ENCODE assay signal across 27 cellular contexts in the genomic region with DNA sequence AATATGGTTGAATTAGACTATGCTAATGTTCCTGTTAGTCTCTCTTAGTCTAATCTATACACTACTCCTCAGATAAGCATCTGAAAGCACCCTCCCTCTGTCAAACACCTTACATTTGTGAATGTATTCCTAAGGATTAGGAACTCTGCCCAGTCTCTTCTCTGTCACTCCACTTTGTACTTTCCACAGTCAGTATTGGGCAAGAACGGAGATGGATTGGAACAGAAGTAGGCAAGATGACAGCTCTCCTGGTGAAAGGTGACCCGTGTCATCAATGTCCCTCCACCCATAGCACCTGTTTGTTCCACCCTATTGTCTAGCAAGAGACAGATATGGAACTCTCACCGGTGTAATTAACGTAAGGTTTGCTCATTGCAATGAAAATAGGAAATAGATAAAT.
"Had no signal": no experiment of that assay in that cellular context is flagged by ENCODE, and none has a peak within 500 bp of the region (broad histone marks: within the 10 kb centered on the region; RNA-seq: fewer than 3 reads in every experiment).

No MANE protein-coding gene starts in this region.

- H3K36me3 Mint-ChIP-seq: immature natural killer cell; mesothelial cell of epicardium; naive thymus-derived CD4-positive, alpha-beta T cell; natural killer cell treated with Interleukin-12 subunit alpha and Interleukin-12 subunit beta and Interleukin-15 and Interleukin-18, amount 100 ng/mL, for 72 hours; stimulated activated effector memory CD8-positive, alpha-beta T cell treated with anti-CD3 and anti-CD28 coated beads, Interleukin-12 subunit alpha, Interleukin-12 subunit beta, amount 100 ng/mL, for 72 hours; type B pancreatic cell had no signal

- H3K27ac Mint-ChIP-seq: immature natural killer cell; mesothelial cell of epicardium; naive thymus-derived CD4-positive, alpha-beta T cell; natural killer cell treated with Interleukin-12 subunit alpha and Interleukin-12 subunit beta and Interleukin-15 and Interleukin-18, amount 100 ng/mL, for 72 hours; stimulated activated effector memory CD8-positive, alpha-beta T cell treated with anti-CD3 and anti-CD28 coated beads, Interleukin-12 subunit alpha, Interleukin-12 subunit beta, amount 100 ng/mL, for 72 hours; stimulated activated naive CD8-positive, alpha-beta T cell treated with anti-CD3 and anti-CD28 coated beads, Interleukin-15, Interleukin-2, amounts not matched to agents 100 ng/mL and 50 ng/mL, for 24 hours; type B pancreatic cell had no signal

- H3K9me3 Mint-ChIP-seq: stimulated activated naive CD8-positive, alpha-beta T cell treated with anti-CD3 and anti-CD28 coated beads, Interleukin-15, Interleukin-2, amounts not matched to agents 100 ng/mL and 50 ng/mL, for 24 hours; type B pancreatic cell had no signal

- H3K4me1 ChIP-seq: pancreas, prostate gland, sigmoid colon, spleen, suprapubic skin, tibial nerve, uterus had no signal

- H3K4me3 ChIP-seq: left ventricle myocardium inferior, lung, pancreas, prostate gland, sigmoid colon, spleen, suprapubic skin, tibial nerve, uterus had no signal

- DNase-seq: hypothalamus; immature natural killer cell; kidney; left colon; left ventricle myocardium inferior; mesendoderm; naive thymus-derived CD4-positive, alpha-beta T cell; pancreas; posterior cingulate gyrus; retina; right cardiac atrium; sigmoid colon; small intestine; spleen; stimulated activated CD4-positive, alpha-beta T cell treated with anti-CD3 and anti-CD28 coated beads, Interleukin-4, amount 100 ng/mL, for 24 hours; stimulated activated naive CD4-positive, alpha-beta T cell; uterus had no signal

- ATAC-seq: left colon; naive thymus-derived CD4-positive, alpha-beta T cell; natural killer cell treated with Interleukin-12 subunit alpha and Interleukin-12 subunit beta and Interleukin-15 and Interleukin-18, amount 100 ng/mL, for 72 hours; pancreas; right cardiac atrium; stimulated activated effector memory CD8-positive, alpha-beta T cell treated with anti-CD3 and anti-CD28 coated beads, Interleukin-12 subunit alpha, Interleukin-12 subunit beta, amount 100 ng/mL, for 72 hours had no signal

- H3K4me3 Mint-ChIP-seq: immature natural killer cell; mesothelial cell of epicardium; naive thymus-derived CD4-positive, alpha-beta T cell; natural killer cell treated with Interleukin-12 subunit alpha and Interleukin-12 subunit beta and Interleukin-15 and Interleukin-18, amount 100 ng/mL, for 72 hours; stimulated activated effector memory CD8-positive, alpha-beta T cell treated with anti-CD3 and anti-CD28 coated beads, Interleukin-12 subunit alpha, Interleukin-12 subunit beta, amount 100 ng/mL, for 72 hours; stimulated activated naive CD8-positive, alpha-beta T cell treated with anti-CD3 and anti-CD28 coated beads, Interleukin-15, Interleukin-2, amounts not matched to agents 100 ng/mL and 50 ng/mL, for 24 hours; type B pancreatic cell had no signal

- H3K4me1 Mint-ChIP-seq: immature natural killer cell; mesothelial cell of epicardium; naive thymus-derived CD4-positive, alpha-beta T cell; stimulated activated effector memory CD8-positive, alpha-beta T cell treated with anti-CD3 and anti-CD28 coated beads, Interleukin-12 subunit alpha, Interleukin-12 subunit beta, amount 100 ng/mL, for 72 hours had no signal

- FAIRE-seq: islet of Langerhans, kidney, pancreas, small intestine had no signal

- H3K9me3 ChIP-seq: left ventricle myocardium inferior, pancreas, prostate gland, sigmoid colon, suprapubic skin, tibial nerve, uterus had no signal

- H3K27me3 ChIP-seq: pancreas, sigmoid colon, spleen, suprapubic skin, tibial nerve, uterus had no signal

- H3K27me3 Mint-ChIP-seq: naive thymus-derived CD4-positive, alpha-beta T cell; natural killer cell treated with Interleukin-12 subunit alpha and Interleukin-12 subunit beta and Interleukin-15 and Interleukin-18, amount 100 ng/mL, for 72 hours; stimulated activated naive CD8-positive, alpha-beta T cell treated with anti-CD3 and anti-CD28 coated beads, Interleukin-15, Interleukin-2, amounts not matched to agents 100 ng/mL and 50 ng/mL, for 24 hours; type B pancreatic cell had no signal

- H3K27ac ChIP-seq: left ventricle myocardium inferior, pancreas, prostate gland, sigmoid colon, spleen, suprapubic skin, tibial nerve, uterus had no signal

- H3K36me3 ChIP-seq: left ventricle myocardium inferior, pancreas, prostate gland, sigmoid colon, spleen, suprapubic skin, tibial nerve, uterus had no signal
